Comparison of ENCODE assay signal across 1 cellular context in the genomic region with DNA sequence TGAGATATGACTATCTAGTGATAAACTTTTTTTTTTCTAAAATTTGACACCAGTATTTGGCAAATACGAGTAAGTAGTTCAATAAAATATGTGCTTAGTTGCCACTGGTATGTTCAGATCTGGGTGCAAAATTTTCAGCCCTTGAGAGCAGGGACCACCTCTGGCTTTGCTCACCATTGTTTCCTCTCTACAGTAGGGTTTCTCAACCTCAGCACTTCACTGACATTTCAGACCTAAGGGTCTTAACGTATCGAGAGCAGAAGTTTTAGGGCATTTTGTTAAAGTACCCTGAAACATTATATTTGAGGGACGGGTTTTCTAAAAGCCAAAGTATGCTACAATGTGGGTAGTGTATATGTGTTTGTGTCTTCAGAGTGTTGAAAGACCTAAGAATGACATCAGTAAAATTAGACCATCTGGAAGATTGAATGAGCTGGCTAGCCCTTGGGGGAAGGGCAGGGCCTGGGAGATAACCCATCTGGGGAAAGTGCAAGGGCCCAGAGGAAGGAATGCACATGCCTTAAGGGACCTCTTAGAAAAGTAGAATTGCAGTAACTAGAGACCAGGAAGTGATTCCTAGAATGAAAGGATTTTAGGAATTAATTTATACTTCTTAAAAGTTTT.
TF ChIP-seq lines count a peak whose summit lies in the region.

No MANE protein-coding gene starts in this region.

TF ChIP-seq in H1, 55 proteins besides CTCF, POLR2A, EP300 and RAD21 (continued from another document):
- TF ChIP-seq, protein P1, sequence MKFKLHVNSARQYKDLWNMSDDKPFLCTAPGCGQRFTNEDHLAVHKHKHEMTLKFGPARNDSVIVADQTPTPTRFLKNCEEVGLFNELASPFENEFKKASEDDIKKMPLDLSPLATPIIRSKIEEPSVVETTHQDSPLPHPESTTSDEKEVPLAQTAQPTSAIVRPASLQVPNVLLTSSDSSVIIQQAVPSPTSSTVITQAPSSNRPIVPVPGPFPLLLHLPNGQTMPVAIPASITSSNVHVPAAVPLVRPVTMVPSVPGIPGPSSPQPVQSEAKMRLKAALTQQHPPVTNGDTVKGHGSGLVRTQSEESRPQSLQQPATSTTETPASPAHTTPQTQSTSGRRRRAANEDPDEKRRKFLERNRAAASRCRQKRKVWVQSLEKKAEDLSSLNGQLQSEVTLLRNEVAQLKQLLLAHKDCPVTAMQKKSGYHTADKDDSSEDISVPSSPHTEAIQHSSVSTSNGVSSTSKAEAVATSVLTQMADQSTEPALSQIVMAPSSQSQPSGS (IDR thresholded peaks at IDR 0.05; ENCODE audit: low read length) = no peak
- TF ChIP-seq RNF2 (IDR thresholded peaks at IDR 0.05; ENCODE audit: borderline replicate concordance, low read depth, low read length, missing control alignments, poor library complexity, severe bottlenecking) (no peak), CHD1 (IDR thresholded peaks at IDR 0.05; ENCODE audit: low read depth, low read length) (no peak), CBX8 (IDR thresholded peaks at IDR 0.05; ENCODE audit: borderline replicate concordance, low read depth, low read length) (no peak), JUN (IDR thresholded peaks at IDR 0.05; ENCODE audit: low read depth, low read length) (no peak), NRF1 (IDR thresholded peaks at IDR 0.05; ENCODE audit: low read depth, low read length) (no peak), ZNF274 (IDR thresholded peaks at IDR 0.05; ENCODE audit: borderline replicate concordance, extremely low read depth, low read length) (no peak), CTBP2 (IDR thresholded peaks at IDR 0.05; ENCODE audit: borderline replicate concordance, insufficient read depth, insufficient read length, low read length) (no peak), EGR1 (IDR thresholded peaks at IDR 0.05; ENCODE audit: borderline replicate concordance, low read depth, low read length) (peak; percentile 42; the same call in 1 of the 2 replicates), SP1 (IDR thresholded peaks at IDR 0.05; ENCODE audit: low read depth, low read length) (peak; percentile 46; the same call in 1 of the 2 replicates), CREB1 (IDR thresholded peaks at IDR 0.05) (no peak), GTF2F1 (IDR thresholded peaks at IDR 0.05; ENCODE audit: borderline replicate concordance, low read depth, low read length) (no peak), CEBPB (IDR thresholded peaks at IDR 0.05; ENCODE audit: low read depth, low read length) (no peak), SAP30 (IDR thresholded peaks at IDR 0.05; ENCODE audit: insufficient read depth, insufficient replicate concordance, low read length) (no peak)
- TF ChIP-seq, protein P2, sequence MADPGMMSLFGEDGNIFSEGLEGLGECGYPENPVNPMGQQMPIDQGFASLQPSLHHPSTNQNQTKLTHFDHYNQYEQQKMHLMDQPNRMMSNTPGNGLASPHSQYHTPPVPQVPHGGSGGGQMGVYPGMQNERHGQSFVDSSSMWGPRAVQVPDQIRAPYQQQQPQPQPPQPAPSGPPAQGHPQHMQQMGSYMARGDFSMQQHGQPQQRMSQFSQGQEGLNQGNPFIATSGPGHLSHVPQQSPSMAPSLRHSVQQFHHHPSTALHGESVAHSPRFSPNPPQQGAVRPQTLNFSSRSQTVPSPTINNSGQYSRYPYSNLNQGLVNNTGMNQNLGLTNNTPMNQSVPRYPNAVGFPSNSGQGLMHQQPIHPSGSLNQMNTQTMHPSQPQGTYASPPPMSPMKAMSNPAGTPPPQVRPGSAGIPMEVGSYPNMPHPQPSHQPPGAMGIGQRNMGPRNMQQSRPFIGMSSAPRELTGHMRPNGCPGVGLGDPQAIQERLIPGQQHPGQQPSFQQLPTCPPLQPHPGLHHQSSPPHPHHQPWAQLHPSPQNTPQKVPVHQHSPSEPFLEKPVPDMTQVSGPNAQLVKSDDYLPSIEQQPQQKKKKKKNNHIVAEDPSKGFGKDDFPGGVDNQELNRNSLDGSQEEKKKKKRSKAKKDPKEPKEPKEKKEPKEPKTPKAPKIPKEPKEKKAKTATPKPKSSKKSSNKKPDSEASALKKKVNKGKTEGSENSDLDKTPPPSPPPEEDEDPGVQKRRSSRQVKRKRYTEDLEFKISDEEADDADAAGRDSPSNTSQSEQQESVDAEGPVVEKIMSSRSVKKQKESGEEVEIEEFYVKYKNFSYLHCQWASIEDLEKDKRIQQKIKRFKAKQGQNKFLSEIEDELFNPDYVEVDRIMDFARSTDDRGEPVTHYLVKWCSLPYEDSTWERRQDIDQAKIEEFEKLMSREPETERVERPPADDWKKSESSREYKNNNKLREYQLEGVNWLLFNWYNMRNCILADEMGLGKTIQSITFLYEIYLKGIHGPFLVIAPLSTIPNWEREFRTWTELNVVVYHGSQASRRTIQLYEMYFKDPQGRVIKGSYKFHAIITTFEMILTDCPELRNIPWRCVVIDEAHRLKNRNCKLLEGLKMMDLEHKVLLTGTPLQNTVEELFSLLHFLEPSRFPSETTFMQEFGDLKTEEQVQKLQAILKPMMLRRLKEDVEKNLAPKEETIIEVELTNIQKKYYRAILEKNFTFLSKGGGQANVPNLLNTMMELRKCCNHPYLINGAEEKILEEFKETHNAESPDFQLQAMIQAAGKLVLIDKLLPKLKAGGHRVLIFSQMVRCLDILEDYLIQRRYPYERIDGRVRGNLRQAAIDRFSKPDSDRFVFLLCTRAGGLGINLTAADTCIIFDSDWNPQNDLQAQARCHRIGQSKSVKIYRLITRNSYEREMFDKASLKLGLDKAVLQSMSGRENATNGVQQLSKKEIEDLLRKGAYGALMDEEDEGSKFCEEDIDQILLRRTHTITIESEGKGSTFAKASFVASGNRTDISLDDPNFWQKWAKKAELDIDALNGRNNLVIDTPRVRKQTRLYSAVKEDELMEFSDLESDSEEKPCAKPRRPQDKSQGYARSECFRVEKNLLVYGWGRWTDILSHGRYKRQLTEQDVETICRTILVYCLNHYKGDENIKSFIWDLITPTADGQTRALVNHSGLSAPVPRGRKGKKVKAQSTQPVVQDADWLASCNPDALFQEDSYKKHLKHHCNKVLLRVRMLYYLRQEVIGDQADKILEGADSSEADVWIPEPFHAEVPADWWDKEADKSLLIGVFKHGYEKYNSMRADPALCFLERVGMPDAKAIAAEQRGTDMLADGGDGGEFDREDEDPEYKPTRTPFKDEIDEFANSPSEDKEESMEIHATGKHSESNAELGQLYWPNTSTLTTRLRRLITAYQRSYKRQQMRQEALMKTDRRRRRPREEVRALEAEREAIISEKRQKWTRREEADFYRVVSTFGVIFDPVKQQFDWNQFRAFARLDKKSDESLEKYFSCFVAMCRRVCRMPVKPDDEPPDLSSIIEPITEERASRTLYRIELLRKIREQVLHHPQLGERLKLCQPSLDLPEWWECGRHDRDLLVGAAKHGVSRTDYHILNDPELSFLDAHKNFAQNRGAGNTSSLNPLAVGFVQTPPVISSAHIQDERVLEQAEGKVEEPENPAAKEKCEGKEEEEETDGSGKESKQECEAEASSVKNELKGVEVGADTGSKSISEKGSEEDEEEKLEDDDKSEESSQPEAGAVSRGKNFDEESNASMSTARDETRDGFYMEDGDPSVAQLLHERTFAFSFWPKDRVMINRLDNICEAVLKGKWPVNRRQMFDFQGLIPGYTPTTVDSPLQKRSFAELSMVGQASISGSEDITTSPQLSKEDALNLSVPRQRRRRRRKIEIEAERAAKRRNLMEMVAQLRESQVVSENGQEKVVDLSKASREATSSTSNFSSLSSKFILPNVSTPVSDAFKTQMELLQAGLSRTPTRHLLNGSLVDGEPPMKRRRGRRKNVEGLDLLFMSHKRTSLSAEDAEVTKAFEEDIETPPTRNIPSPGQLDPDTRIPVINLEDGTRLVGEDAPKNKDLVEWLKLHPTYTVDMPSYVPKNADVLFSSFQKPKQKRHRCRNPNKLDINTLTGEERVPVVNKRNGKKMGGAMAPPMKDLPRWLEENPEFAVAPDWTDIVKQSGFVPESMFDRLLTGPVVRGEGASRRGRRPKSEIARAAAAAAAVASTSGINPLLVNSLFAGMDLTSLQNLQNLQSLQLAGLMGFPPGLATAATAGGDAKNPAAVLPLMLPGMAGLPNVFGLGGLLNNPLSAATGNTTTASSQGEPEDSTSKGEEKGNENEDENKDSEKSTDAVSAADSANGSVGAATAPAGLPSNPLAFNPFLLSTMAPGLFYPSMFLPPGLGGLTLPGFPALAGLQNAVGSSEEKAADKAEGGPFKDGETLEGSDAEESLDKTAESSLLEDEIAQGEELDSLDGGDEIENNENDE (IDR thresholded peaks at IDR 0.05; ENCODE audit: insufficient replicate concordance, low read length) = peak; percentile 74
